Comparison of ENCODE assay signal across 27 cellular contexts in the genomic region with DNA sequence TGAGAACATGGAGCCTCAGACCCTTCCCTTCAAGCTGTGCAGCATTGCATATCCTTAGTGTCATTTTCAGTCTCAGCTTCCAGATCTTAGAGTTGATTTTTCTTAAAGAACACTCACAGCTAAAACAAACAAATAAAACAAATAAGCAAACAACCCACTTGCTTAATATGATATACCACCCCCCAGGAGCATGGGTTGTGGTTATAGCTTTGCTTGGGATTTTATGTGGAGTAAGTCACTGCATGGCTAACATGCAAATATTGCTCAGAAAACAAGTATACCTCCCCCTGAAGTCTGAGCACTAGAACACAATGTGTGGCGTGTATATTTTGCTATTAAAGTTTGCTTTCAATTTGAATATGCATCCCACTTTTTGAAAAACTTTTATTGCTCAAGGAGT.
"Had no signal": no experiment of that assay in that cellular context is flagged by ENCODE, and none has a peak within 500 bp of the region (broad histone marks: within the 10 kb centered on the region; RNA-seq: fewer than 3 reads in every experiment).

No MANE protein-coding gene starts in this region.

- H3K4me3 ChIP-seq: heart left ventricle, hepatocyte, lower lobe of right lung, prostate gland, right atrium auricular region, smooth muscle cell, suprapubic skin, transverse colon, upper lobe of right lung, vagina had no signal

- H3K27ac Mint-ChIP-seq: effector memory CD8-positive, alpha-beta T cell; immature natural killer cell; stimulated activated naive CD8-positive, alpha-beta T cell treated with anti-CD3 and anti-CD28 coated beads, Interleukin-15, amount 100 ng/mL, for 72 hours had no signal

- DNase-seq: cortex of kidney; effector memory CD8-positive, alpha-beta T cell; heart left ventricle; immature natural killer cell; islet precursor cell; kidney glomerular epithelial cell; left ventricle myocardium superior; lower lobe of right lung; naive thymus-derived CD8-positive, alpha-beta T cell; stimulated activated CD4-positive, alpha-beta T cell treated with anti-CD3 and anti-CD28 coated beads, Interleukin-12 subunit alpha, Interleukin-12 subunit beta, amount 100 ng/mL, for 4 hours; stimulated activated CD4-positive, alpha-beta T cell treated with anti-CD3 and anti-CD28 coated beads, Interleukin-1b, Interleukin-23, amount 100 ng/mL, for 48 hours; stimulated activated CD4-positive, alpha-beta T cell treated with anti-CD3 and anti-CD28 coated beads, Interleukin-4, amount 100 ng/mL, for 1 hour; stimulated activated CD8-positive, alpha-beta memory T cell treated with anti-CD3 and anti-CD28 coated beads, Interleukin-4, amount 100 ng/mL, for 48 hours; stimulated activated naive CD4-positive, alpha-beta T cell; stimulated activated naive CD8-positive, alpha-beta T cell treated with anti-CD3 and anti-CD28 coated beads, Interleukin-15, amount 100 ng/mL, for 72 hours; transverse colon; upper lobe of right lung had no signal

- H3K4me1 Mint-ChIP-seq: stimulated activated naive CD8-positive, alpha-beta T cell treated with anti-CD3 and anti-CD28 coated beads, Interleukin-15, amount 100 ng/mL, for 72 hours had no signal

- H3K27me3 ChIP-seq: heart left ventricle, hepatocyte, neutrophil, right atrium auricular region, suprapubic skin, transverse colon, upper lobe of right lung, vagina had no signal

- H3K36me3 Mint-ChIP-seq: immature natural killer cell had no signal

- H3K9me3 Mint-ChIP-seq: effector memory CD8-positive, alpha-beta T cell; immature natural killer cell; naive thymus-derived CD8-positive, alpha-beta T cell; neural crest cell; stimulated activated naive CD8-positive, alpha-beta T cell treated with anti-CD3 and anti-CD28 coated beads, Interleukin-15, amount 100 ng/mL, for 72 hours had no signal

- H3K9me3 ChIP-seq: heart left ventricle, lower lobe of right lung, neutrophil, prostate gland, right atrium auricular region, suprapubic skin, transverse colon, upper lobe of right lung, vagina had no signal

- H3K27ac ChIP-seq: heart left ventricle, hepatocyte, lower lobe of right lung, neutrophil, parathyroid adenoma, prostate gland, right atrium auricular region, suprapubic skin, transverse colon, upper lobe of right lung, vagina had no signal

- H3K36me3 ChIP-seq: heart left ventricle, lower lobe of right lung, neutrophil, prostate gland, right atrium auricular region, suprapubic skin, transverse colon, upper lobe of right lung, vagina had no signal

- H3K4me3 Mint-ChIP-seq: effector memory CD8-positive, alpha-beta T cell; immature natural killer cell; naive thymus-derived CD8-positive, alpha-beta T cell; neural crest cell; stimulated activated naive CD8-positive, alpha-beta T cell treated with anti-CD3 and anti-CD28 coated beads, Interleukin-15, amount 100 ng/mL, for 72 hours had no signal

- ATAC-seq: effector memory CD8-positive, alpha-beta T cell; heart left ventricle; left ventricle myocardium superior; lower lobe of right lung; naive thymus-derived CD8-positive, alpha-beta T cell; sciatic nerve; stimulated activated naive CD8-positive, alpha-beta T cell treated with anti-CD3 and anti-CD28 coated beads, Interleukin-15, amount 100 ng/mL, for 72 hours; upper lobe of right lung had no signal
